In genomic region chr9:135156525-135157510, GRCh38 we compare ENCODE assay signal across 8 cellular contexts.
DNase-seq lines count a peak whose midpoint lies in the region; ATAC-seq lines count a peak whose summit lies in the region.

No MANE protein-coding gene starts in this region.

- ATAC-seq in GM21825 (IDR thresholded peaks at IDR 0.05; ENCODE audit: unreplicated experiment) (no peak), GM19351 (IDR thresholded peaks at IDR 0.05; ENCODE audit: unreplicated experiment) (no peak)

- peak; percentile 14 for DNase-seq in stimulated activated CD4-positive, alpha-beta T cell treated with anti-CD3 and anti-CD28 coated beads, Interleukin-15, amount 100 ng/mL, for 24 hours
- no peak for DNase-seq in stimulated activated CD4-positive, alpha-beta T cell treated with anti-CD3 and anti-CD28 coated beads, Interleukin-4, amount 100 ng/mL, for 24 hours
- peak; percentile 20 for DNase-seq in activated CD4-positive, alpha-beta memory T cell treated with anti-CD3 and anti-CD28 coated beads for 36 hours
- DNase-seq in iPS-NIHi7 (ENCODE audit: extremely low spot score) = peak; percentile 97
- no peak for DNase-seq in COLO668 (lab: John Stamatoyannopoulos, UW; ENCODE audit: unreplicated experiment)
- no peak for DNase-seq in NCI-H1930 (lab: John Stamatoyannopoulos, UW)

- intact Hi-C loops in activated CD4-positive, alpha-beta memory T cell treated with anti-CD3 and anti-CD28 coated beads for 36 hours (cut with micrococcal nuclease) = no loop called here

- no peak overlapping the region for H3K4me3 Mint-ChIP-seq in activated CD4-positive, alpha-beta memory T cell treated with anti-CD3 and anti-CD28 coated beads for 36 hours

- POLR2A ChIA-PET in activated CD4-positive, alpha-beta memory T cell treated with anti-CD3 and anti-CD28 coated beads for 36 hours (lab: Charles Lee) = no interaction called here

- no peaks in the 10 kb centered on the region for H3K4me1 Mint-ChIP-seq in activated CD4-positive, alpha-beta memory T cell treated with anti-CD3 and anti-CD28 coated beads for 36 hours (ENCODE audit: low read depth)

- no peaks in the 10 kb centered on the region for H3K9me3 Mint-ChIP-seq in activated CD4-positive, alpha-beta memory T cell treated with anti-CD3 and anti-CD28 coated beads for 36 hours

- no peaks in the 10 kb centered on the region for H3K36me3 Mint-ChIP-seq in activated CD4-positive, alpha-beta memory T cell treated with anti-CD3 and anti-CD28 coated beads for 36 hours

- no peak overlapping the region for H3K27ac Mint-ChIP-seq in activated CD4-positive, alpha-beta memory T cell treated with anti-CD3 and anti-CD28 coated beads for 36 hours

- peaks cover 6% of the 10 kb centered on the region for H3K27me3 Mint-ChIP-seq in activated CD4-positive, alpha-beta memory T cell treated with anti-CD3 and anti-CD28 coated beads for 36 hours

- CTCF ChIA-PET in activated CD4-positive, alpha-beta memory T cell treated with anti-CD3 and anti-CD28 coated beads for 36 hours (lab: Charles Lee) = no interaction called here

Comparison
In these comparisons a context has a peak if more than half of its experiments do, and no peak if none do; other contexts are left out.
1. DNase-seq: peak in stimulated activated CD4-positive, alpha-beta T cell treated with anti-CD3 and anti-CD28 coated beads, Interleukin-15, amount 100 ng/mL, for 24 hours (single experiment), activated CD4-positive, alpha-beta memory T cell treated with anti-CD3 and anti-CD28 coated beads for 36 hours (single experiment) and iPS-NIHi7 (single experiment); none in stimulated activated CD4-positive, alpha-beta T cell treated with anti-CD3 and anti-CD28 coated beads, Interleukin-4, amount 100 ng/mL, for 24 hours (single experiment), COLO668 (single experiment) and NCI-H1930 (0 of 2).